In the genomic region with DNA sequence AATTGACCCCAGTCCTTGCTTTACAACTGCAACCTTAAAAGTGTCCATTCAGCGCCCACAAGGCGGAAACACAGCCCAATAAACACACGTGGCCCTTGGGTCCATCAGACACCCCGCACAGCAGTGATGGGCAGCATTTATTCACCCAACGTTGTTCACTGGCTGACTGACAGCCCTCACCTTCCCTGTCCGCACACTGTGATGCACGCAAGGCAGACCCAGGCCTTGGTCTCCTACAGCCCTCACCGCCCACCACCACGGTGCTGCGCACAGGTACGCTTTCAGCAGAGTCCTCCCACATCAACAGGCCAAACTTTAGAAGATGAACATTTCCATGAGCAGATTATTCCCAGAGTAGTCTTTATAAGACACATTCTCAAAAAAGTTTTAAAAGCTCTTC, we compare ENCODE assay signal across 20 cellular contexts. TPM values are rescaled to one million over a fixed set of nuclear protein-coding genes. Genes with fewer than 3 reads are reported as not detected.
DNase-seq lines count a peak whose midpoint lies in the region; ATAC-seq and TF ChIP-seq lines count a peak whose summit lies in the region.
"Had no signal": no experiment of that assay in that cellular context is flagged by ENCODE, and none has a peak within 500 bp of the region (broad histone marks: within the 10 kb centered on the region; RNA-seq: fewer than 3 reads in every experiment).

No MANE protein-coding gene starts in this region.

- H3K9ac ChIP-seq in IMR-90 (ENCODE audit: low read depth, low read length): no peak overlapping the region
- H3K9ac ChIP-seq in mesenchymal stem cell (ENCODE audit: low read length): no peak overlapping the region
- H3K9ac ChIP-seq: BLaER1 had no signal

- DNase-seq in activated T-cell treated with anti-CD3 and anti-CD28 coated beads, Interleukin-2, amount 50 U/mL, for 72 hours: no peak
- DNase-seq in activated T-cell treated with anti-CD3 and anti-CD28 coated beads for 4 hours (no peak), IMR-90 (no peak), mesenchymal stem cell (no peak), iPS-NIHi7 (ENCODE audit: extremely low spot score) (no peak), OCI-M2 (lab: John Stamatoyannopoulos, UW; ENCODE audit: unreplicated experiment) (no peak)
- DNase-seq in stimulated activated CD4-positive, alpha-beta T cell treated with anti-CD3 and anti-CD28 coated beads, Interleukin-15, amount 100 ng/mL, for 24 hours: no peak
- DNase-seq: CD8-positive, alpha-beta T cell; DMS53; EL; NCI-H1417 treated with DMSO at 0.1 percent for 48 hours; NCI-H187 treated with DMSO at 0.1 percent for 48 hours; NCI-H2227 treated with DMSO at 0.1 percent for 48 hours; NCI-H510A treated with DMSO at 0.1 percent for 48 hours; PC-3; RPMI8226; SIG-M5 had no signal

- H3K4me1 ChIP-seq in IMR-90 (ENCODE audit: control insufficient read depth, insufficient read depth, low read length) (peaks cover 22% of the 10 kb centered on the region), mesenchymal stem cell (ENCODE audit: control insufficient read depth, insufficient read depth, low read depth, low read length) (peaks cover 37% of the 10 kb centered on the region)

- H3K36me3 Mint-ChIP-seq in activated T-cell treated with anti-CD3 and anti-CD28 coated beads, Interleukin-2, amount 50 U/mL, for 72 hours (ENCODE audit: insufficient read depth in 2 of 2): peaks cover 14 to 53% of the 10 kb centered on the region in 2 donors
- H3K36me3 Mint-ChIP-seq in activated T-helper 17 cell treated with anti-CD3 and anti-CD28 coated beads, Interleukin-2, amount 50 U/mL, for 72 hours (ENCODE audit: low read depth): peaks cover 100% of the 10 kb centered on the region

- 99% methylated on average over 10 of the region's 11 CpGs; no CpG with 5 or more reads in 1 of the 2 experiments for WGBS in IMR-90 (ENCODE audit: extremely low coverage in 2 of 2, insufficient read length in 1 of 2), 2 experiments
- WGBS in mesenchymal stem cell: 95% methylated on average over 11 of the region's 11 CpGs

- H3K4ac ChIP-seq in IMR-90 (ENCODE audit: low read depth, low read length) (peak overlapping the region; percentile 48; the same call in 1 of the 2 replicates), mesenchymal stem cell (ENCODE audit: low read depth in 1 of 2, low read length in 2 of 2) (no peak overlapping the region)

- H4K8ac ChIP-seq in IMR-90 (ENCODE audit: low read depth in 2 of 2, low read length in 2 of 2): no peak overlapping the region; a peak in 1 of 4 replicates
- no peak overlapping the region for H4K8ac ChIP-seq in mesenchymal stem cell (ENCODE audit: low read length)

- H3K18ac ChIP-seq in IMR-90 (ENCODE audit: low read depth, low read length) (no peak overlapping the region), mesenchymal stem cell (ENCODE audit: low read depth in 1 of 2, low read length in 2 of 2) (peak overlapping the region in 1 of 2 experiments; percentile 59)

- H2AK9ac ChIP-seq in IMR-90 (replicated peaks; ENCODE audit: low read depth, low read length, poor library complexity): no peak overlapping the region

- H3K4me2 ChIP-seq in IMR-90 (ENCODE audit: low read depth, low read length): no peak overlapping the region
- no peak overlapping the region for H3K4me2 ChIP-seq in mesenchymal stem cell (ENCODE audit: low read length, poor library complexity, severe bottlenecking)
- H3K4me2 ChIP-seq: BLaER1 had no signal

- H2BK12ac ChIP-seq in mesenchymal stem cell (ENCODE audit: low read length in 2 of 2): peak overlapping the region in 1 of 2 experiments; percentile 80

- intact Hi-C loops in IMR-90 (cut with micrococcal nuclease): no loop called here

- POLR2A ChIA-PET in IMR-90 (lab: Charles Lee; ENCODE audit: unreplicated experiment): no interaction called here

- H3K9me3 ChIP-seq in IMR-90 (ENCODE audit: control insufficient read depth, insufficient read depth, low read length): no peaks in the 10 kb centered on the region
- H3K9me3 ChIP-seq in mesenchymal stem cell (ENCODE audit: control insufficient read depth, low read length): no peaks in the 10 kb centered on the region
- H3K9me3 ChIP-seq: BLaER1 had no signal

- H3K9me1 ChIP-seq in IMR-90 (ENCODE audit: insufficient read depth, low read length): peaks cover 20% of the 10 kb centered on the region

- peak overlapping the region; percentile 35 for H3K27ac Mint-ChIP-seq in activated T-cell treated with anti-CD3 and anti-CD28 coated beads, Interleukin-2, amount 50 U/mL, for 72 hours
- peak overlapping the region; percentile 20 for H3K27ac Mint-ChIP-seq in activated T-helper 17 cell treated with anti-CD3 and anti-CD28 coated beads, Interleukin-2, amount 50 U/mL, for 72 hours
- H3K27ac Mint-ChIP-seq: CD8-positive, alpha-beta T cell had no signal

- H3K14ac ChIP-seq in IMR-90 (replicated peaks; ENCODE audit: low read depth, low read length) (no peak overlapping the region), mesenchymal stem cell (ENCODE audit: low read length in 2 of 2) (peak overlapping the region in 1 of 2 experiments; percentile 89)

- in situ Hi-C loops in IMR-90 (cut with MboI; ENCODE audit: low sequenced_read_pairs): no loop called here

- no peak overlapping the region for H2BK15ac ChIP-seq in IMR-90 (ENCODE audit: low read depth, low read length)
- H2BK15ac ChIP-seq in mesenchymal stem cell (ENCODE audit: low read depth, poor library complexity, severe bottlenecking): no peak overlapping the region

- TF ChIP-seq POLR2A in IMR-90 (IDR thresholded peaks at IDR 0.05; ENCODE audit: low read depth, low read length): no peak

- no peak overlapping the region for H2AFZ ChIP-seq in IMR-90 (replicated peaks; ENCODE audit: low read length, poor library complexity)
- no peak overlapping the region for H2AFZ ChIP-seq in mesenchymal stem cell (ENCODE audit: low read depth, low read length)

- no peak for ATAC-seq in activated T-cell treated with anti-CD3 and anti-CD28 coated beads, Interleukin-2, amount 50 U/mL, for 72 hours (replicated peaks in 1 of 2)
- no peak for ATAC-seq in IMR-90 (ENCODE audit: low read depth)
- no peak for ATAC-seq in activated T-helper 17 cell treated with anti-CD3 and anti-CD28 coated beads, Interleukin-2, amount 50 U/mL, for 72 hours (replicated peaks)
- ATAC-seq: CD8-positive, alpha-beta T cell; GM12878; PC-3 had no signal

- H3K79me1 ChIP-seq in IMR-90 (ENCODE audit: low read depth in 1 of 2, low read length in 2 of 2) (peaks cover 27 to 79% of the 10 kb centered on the region in 2 experiments), mesenchymal stem cell (replicated peaks; ENCODE audit: low read length, poor library complexity, severe bottlenecking) (peaks cover 20% of the 10 kb centered on the region)

- H3K4me1 Mint-ChIP-seq in activated T-cell treated with anti-CD3 and anti-CD28 coated beads, Interleukin-2, amount 50 U/mL, for 72 hours (ENCODE audit: low read depth): peaks cover 88% of the 10 kb centered on the region
- H3K4me1 Mint-ChIP-seq in activated T-helper 17 cell treated with anti-CD3 and anti-CD28 coated beads, Interleukin-2, amount 50 U/mL, for 72 hours: peaks cover 50% of the 10 kb centered on the region

- H2BK5ac ChIP-seq in IMR-90 (ENCODE audit: low read depth, low read length, poor library complexity, severe bottlenecking) (no peak overlapping the region), mesenchymal stem cell (ENCODE audit: low read depth, low read length, poor library complexity, severe bottlenecking) (no peak overlapping the region)

- dilution Hi-C loops in IMR-90 (cut with HindIII; ENCODE audit: low sequenced_read_pairs, unreplicated experiment): no loop called here

- H3K36me3 ChIP-seq in IMR-90 (ENCODE audit: control insufficient read depth, insufficient read depth, low read length) (peaks cover 50% of the 10 kb centered on the region), mesenchymal stem cell (ENCODE audit: control insufficient read depth in 1 of 2, insufficient read depth in 2 of 2, low read depth in 1 of 2, low read length in 2 of 2) (peaks cover 49 to 78% of the 10 kb centered on the region in 2 experiments)

- TF ChIP-seq CTCF in IMR-90 (conservative IDR thresholded peaks at IDR 0.05; ENCODE audit: low read depth, low read length): no peak

- no peak for TF ChIP-seq RAD21 in IMR-90 (IDR thresholded peaks at IDR 0.05; ENCODE audit: low read length)

- CTCF ChIA-PET in IMR-90 (lab: Yijun Ruan, JAX): no interaction called here

- no peaks in the 10 kb centered on the region for H3K9me3 Mint-ChIP-seq in activated T-cell treated with anti-CD3 and anti-CD28 coated beads, Interleukin-2, amount 50 U/mL, for 72 hours
- no peaks in the 10 kb centered on the region for H3K9me3 Mint-ChIP-seq in activated T-helper 17 cell treated with anti-CD3 and anti-CD28 coated beads, Interleukin-2, amount 50 U/mL, for 72 hours
- H3K9me3 Mint-ChIP-seq: CD8-positive, alpha-beta T cell had no signal

- 0 out of 2 replicates have a peak, but pooled peaks cover 10% of the 10 kb centered on the region for H4K20me1 ChIP-seq in IMR-90 (ENCODE audit: insufficient read depth, low read length)

- H3K4me3 ChIP-seq in IMR-90 (ENCODE audit: insufficient read depth, low read depth, low read length) (no peak overlapping the region), mesenchymal stem cell (ENCODE audit: insufficient read depth in 1 of 2, low read depth in 1 of 2, low read length in 2 of 2) (no peak overlapping the region)
- H3K4me3 ChIP-seq: BLaER1, GM12878 had no signal

- no peak overlapping the region for H3K27ac ChIP-seq in IMR-90 (ENCODE audit: insufficient read depth, low read length)
- no peak overlapping the region for H3K27ac ChIP-seq in mesenchymal stem cell (ENCODE audit: low read length, poor library complexity, severe bottlenecking)
- H3K27ac ChIP-seq: BLaER1 had no signal

- no peak overlapping the region; the same call in 1 of the 2 replicates for H2BK20ac ChIP-seq in IMR-90 (ENCODE audit: low read depth, low read length)

- H3K27me3 ChIP-seq in IMR-90 (ENCODE audit: control insufficient read depth, insufficient read depth, low read length) (no peaks in the 10 kb centered on the region), mesenchymal stem cell (ENCODE audit: control insufficient read depth in 1 of 2, insufficient read depth in 1 of 2, low read length in 2 of 2) (no peaks in the 10 kb centered on the region)
- H3K27me3 ChIP-seq: BLaER1 had no signal

- no peak overlapping the region for H3K4me3 Mint-ChIP-seq in activated T-cell treated with anti-CD3 and anti-CD28 coated beads, Interleukin-2, amount 50 U/mL, for 72 hours
- H3K4me3 Mint-ChIP-seq in activated T-helper 17 cell treated with anti-CD3 and anti-CD28 coated beads, Interleukin-2, amount 50 U/mL, for 72 hours: no peak overlapping the region
- H3K4me3 Mint-ChIP-seq: CD8-positive, alpha-beta T cell had no signal

- no peak overlapping the region for H4K5ac ChIP-seq in IMR-90 (ENCODE audit: low read depth, low read length)

- H4K91ac ChIP-seq in IMR-90 (ENCODE audit: insufficient read depth, low read depth, low read length) (no peak overlapping the region; the same call in 1 of the 2 replicates), mesenchymal stem cell (ENCODE audit: low read length) (peak overlapping the region; percentile 22)

- H3K27me3 Mint-ChIP-seq in activated T-cell treated with anti-CD3 and anti-CD28 coated beads, Interleukin-2, amount 50 U/mL, for 72 hours (ENCODE audit: low read depth): no peaks in the 10 kb centered on the region
- H3K27me3 Mint-ChIP-seq in activated T-helper 17 cell treated with anti-CD3 and anti-CD28 coated beads, Interleukin-2, amount 50 U/mL, for 72 hours: no peaks in the 10 kb centered on the region

- no peak overlapping the region for H3K56ac ChIP-seq in IMR-90 (ENCODE audit: extremely low read depth, insufficient read depth, low read length)

- peak overlapping the region; percentile 73; the same call in 1 of the 2 replicates for H2AK5ac ChIP-seq in IMR-90 (ENCODE audit: low read depth, low read length)
- H2AK5ac ChIP-seq in mesenchymal stem cell (ENCODE audit: low read length, severe bottlenecking): peak overlapping the region; percentile 76

- H3K23ac ChIP-seq in IMR-90 (ENCODE audit: low read depth, low read length) (no peak overlapping the region), mesenchymal stem cell (ENCODE audit: low read length in 2 of 2) (no peak overlapping the region)

- H2BK120ac ChIP-seq in IMR-90 (ENCODE audit: low read depth, low read length) (no peak overlapping the region), mesenchymal stem cell (ENCODE audit: low read depth, low read length) (no peak overlapping the region)

- no TSS peak for BruUV-seq in IMR-90 (replicated peaks; lab: Mats Ljungman, UMichigan)

RNA-seq across cellular contexts. Expression of gene PHLDA2, which starts 20.7 kb away (rescaled TPM):
- total RNA-seq in activated T-cell treated with anti-CD3 and anti-CD28 coated beads, Interleukin-2, amount 50 U/mL, for 72 hours: 10 to 100 TPM in 1 of 2 donors, 1 to 10 TPM in 1; 3.4 to 12.3 TPM
- total RNA-seq in IMR-90 (2012; rRNA removed): 3.8 and 4.4 TPM in 2 replicates
- 89.0 and 154 TPM in 2 replicates for polyA plus RNA-seq in IMR-90 (2012; rRNA removed)
- 190 and 339 TPM in 2 replicates for polyA plus RNA-seq in IMR-90 (2012; cell fraction: cytosol; rRNA removed)
- 56.3 and 191 TPM in 2 replicates for polyA plus RNA-seq in IMR-90 (2012; cell fraction: nucleus; rRNA removed; ENCODE audit: low replicate concordance)
- 1 to 10 TPM; 5.6 to 9.1 TPM for total RNA-seq in activated T-helper 17 cell treated with anti-CD3 and anti-CD28 coated beads, Interleukin-2, amount 50 U/mL, for 72 hours
- 272 TPM for polyA plus RNA-seq in mesenchymal stem cell (2013, experiment 1 of 2)
- polyA plus RNA-seq in mesenchymal stem cell (2013, experiment 2 of 2): 276 TPM

RNA-seq across cellular contexts. Expression of gene NAP1L4, which starts 42.2 kb away (rescaled TPM):
- 100 to 1,000 TPM; 421 to 504 TPM for total RNA-seq in activated T-cell treated with anti-CD3 and anti-CD28 coated beads, Interleukin-2, amount 50 U/mL, for 72 hours
- total RNA-seq in IMR-90 (2012; rRNA removed): 71.5 and 80.8 TPM in 2 replicates
- polyA plus RNA-seq in IMR-90 (2012; rRNA removed): 57.3 and 80.7 TPM in 2 replicates
- polyA plus RNA-seq in IMR-90 (2012; cell fraction: cytosol; rRNA removed): 50.3 and 75.4 TPM in 2 replicates
- polyA plus RNA-seq in IMR-90 (2012; cell fraction: nucleus; rRNA removed; ENCODE audit: low replicate concordance): 71.1 and 101 TPM in 2 replicates
- total RNA-seq in activated T-helper 17 cell treated with anti-CD3 and anti-CD28 coated beads, Interleukin-2, amount 50 U/mL, for 72 hours: 100 to 1,000 TPM; 301 to 344 TPM
- 67.4 TPM for polyA plus RNA-seq in mesenchymal stem cell (2013, experiment 1 of 2)
- polyA plus RNA-seq in mesenchymal stem cell (2013, experiment 2 of 2): 68.8 TPM
